22 cellular contexts compared by ENCODE assay signal in genomic region chrX:97199501-97199900, GRCh38.
DNase-seq lines count a peak whose midpoint lies in the region; ATAC-seq and TF ChIP-seq lines count a peak whose summit lies in the region.
"Had no signal": no experiment of that assay in that cellular context is flagged by ENCODE, and none has a peak within 500 bp of the region (broad histone marks: within the 10 kb centered on the region; RNA-seq: fewer than 3 reads in every experiment).

No MANE protein-coding gene starts in this region.

- DNase-seq in H9: no peak
- peak; percentile 42 for DNase-seq in adipocyte (ENCODE audit: low read depth)
- peak; percentile 23 for DNase-seq in fibroblast of pulmonary artery (ENCODE audit: low read depth)
- DNase-seq in stimulated activated naive CD8-positive, alpha-beta T cell treated with anti-CD3 and anti-CD28 coated beads, Interleukin-15, amount 100 ng/mL, for 72 hours: no peak
- no peak for DNase-seq in Right ventricle myocardium superior
- no peak for DNase-seq in NCI-H2171 treated with DMSO at 0.1 percent for 48 hours (lab: John Stamatoyannopoulos, UW)
- DNase-seq in NK-92 treated with Interleukin-12 subunit alpha and Interleukin-12 subunit beta, amount 100 ng/mL, for 24 hours (lab: John Stamatoyannopoulos, UW): no peak
- DNase-seq: CD4-positive, CD25-positive, alpha-beta regulatory T cell; GOT3; HCEC 1CT; NCI-H1105; NCI-H1436 treated with DMSO at 0.1 percent for 48 hours; NCI-H187 treated with DMSO at 0.1 percent for 48 hours; NCI-H2107; NCI-H446; NCI-H524 treated with DMSO at 0.1 percent for 48 hours; NCI-H774; PC-9 had no signal

- H4K5ac ChIP-seq in H9 (ENCODE audit: insufficient read length, low read depth, low read length): no peak overlapping the region

- H3K9me3 ChIP-seq in H9 (ENCODE audit: control insufficient read depth, low read depth, low read length) (no peaks in the 10 kb centered on the region), adipocyte (ENCODE audit: control insufficient read depth, low read length) (peaks cover 5% of the 10 kb centered on the region)

- no peak for ATAC-seq in stimulated activated naive CD8-positive, alpha-beta T cell treated with anti-CD3 and anti-CD28 coated beads, Interleukin-15, amount 100 ng/mL, for 72 hours
- no peak for ATAC-seq in Right ventricle myocardium superior (ENCODE audit: poor library complexity)
- ATAC-seq: Right ventricle myocardium inferior had no signal

- no peak overlapping the region for H4K8ac ChIP-seq in H9 (replicated peaks; ENCODE audit: insufficient read length, low read depth, low read length)

- H3K4me3 Mint-ChIP-seq in H9: no peak overlapping the region
- H3K4me3 Mint-ChIP-seq in nephron: no peak overlapping the region
- H3K4me3 Mint-ChIP-seq in stimulated activated naive CD8-positive, alpha-beta T cell treated with anti-CD3 and anti-CD28 coated beads, Interleukin-15, amount 100 ng/mL, for 72 hours: no peak overlapping the region
- H3K4me3 Mint-ChIP-seq: CD4-positive, CD25-positive, alpha-beta regulatory T cell; IgD-negative memory B cell had no signal

- H3K23me2 ChIP-seq in H9 (ENCODE audit: insufficient read length, low read depth, low read length, poor library complexity, severe bottlenecking): no peaks in the 10 kb centered on the region

- H4K91ac ChIP-seq in H9 (ENCODE audit: insufficient read length, low read depth, low read length): no peak overlapping the region

- no peak overlapping the region for H2BK15ac ChIP-seq in H9 (ENCODE audit: low read depth, low read length)

- no peak overlapping the region for H3K23ac ChIP-seq in H9 (ENCODE audit: insufficient read length, low read depth, low read length)

- no peak overlapping the region for H3K4ac ChIP-seq in H9 (ENCODE audit: low read depth, low read length)

- H3K27me3 Mint-ChIP-seq in H9 (ENCODE audit: low read depth): no peaks in the 10 kb centered on the region
- H3K27me3 Mint-ChIP-seq in nephron (ENCODE audit: low read depth): no peaks in the 10 kb centered on the region
- no peaks in the 10 kb centered on the region for H3K27me3 Mint-ChIP-seq in stimulated activated naive CD8-positive, alpha-beta T cell treated with anti-CD3 and anti-CD28 coated beads, Interleukin-15, amount 100 ng/mL, for 72 hours
- H3K27me3 Mint-ChIP-seq: CD4-positive, CD25-positive, alpha-beta regulatory T cell; IgD-negative memory B cell had no signal

- no CpG with 5 or more reads among the region's 2 CpGs for WGBS in H9 (ENCODE audit: extremely low coverage, insufficient read length, low lambda C conversion rate)

- H3K79me1 ChIP-seq in H9 (ENCODE audit: insufficient read depth, low read depth, low read length, poor library complexity, severe bottlenecking): no peaks in the 10 kb centered on the region

- no peak overlapping the region for H3K27ac ChIP-seq in H9 (ENCODE audit: insufficient read length, low read depth, low read length)
- H3K27ac ChIP-seq: BLaER1, PC-9 had no signal

- no peaks in the 10 kb centered on the region for H4K20me1 ChIP-seq in H9 (ENCODE audit: control insufficient read depth, insufficient read depth, insufficient read length)

- TF ChIP-seq CTCF in H9 (conservative IDR thresholded peaks at IDR 0.05) (no peak), fibroblast of pulmonary artery (IDR thresholded peaks at IDR 0.05; ENCODE audit: low read length, missing control alignments) (no peak), nephron (IDR thresholded peaks at IDR 0.05; ENCODE audit: unreplicated experiment in 3 of 3) (no peak)

- H3K9ac ChIP-seq in H9 (ENCODE audit: extremely low read depth, insufficient read length, low read length): no peak overlapping the region
- H3K9ac ChIP-seq in adipocyte (ENCODE audit: low read length): no peak overlapping the region
- H3K9ac ChIP-seq: BLaER1 had no signal

- no peak overlapping the region for H3K56ac ChIP-seq in H9 (ENCODE audit: insufficient read length, low read depth, low read length)

- H3K14ac ChIP-seq in H9 (ENCODE audit: insufficient read depth, low read length): no peak overlapping the region

- H2AFZ ChIP-seq in H9 (ENCODE audit: low read length): no peak overlapping the region
- H2AFZ ChIP-seq: PC-9 had no signal

- H3T11ph ChIP-seq in H9 (ENCODE audit: low read length): no peak overlapping the region

- no peak overlapping the region for H2BK120ac ChIP-seq in H9 (ENCODE audit: low read depth, low read length, poor library complexity, severe bottlenecking)

- no peak overlapping the region for H2BK12ac ChIP-seq in H9 (ENCODE audit: insufficient read length, low read depth, low read length)

- H2AK5ac ChIP-seq in H9 (ENCODE audit: insufficient read length, low read length): no peak overlapping the region

- H3K36me3 ChIP-seq in adipocyte (ENCODE audit: control insufficient read depth, insufficient read depth, low read length, severe bottlenecking): no peaks in the 10 kb centered on the region
- H3K36me3 ChIP-seq: BLaER1 had no signal

- no peak overlapping the region for H2BK20ac ChIP-seq in H9 (ENCODE audit: low read depth, low read length, poor library complexity, severe bottlenecking)

- H3K4me2 ChIP-seq in H9 (ENCODE audit: insufficient read depth, insufficient read length, low read length): no peak overlapping the region
- H3K4me2 ChIP-seq: BLaER1, PC-9 had no signal

- intact Hi-C loops in Right ventricle myocardium superior (cut with DNase I): no loop called here

- peaks cover 18 to 19% of the 10 kb centered on the region in 2 experiments for H3K4me1 Mint-ChIP-seq in H9
- peaks cover 8% of the 10 kb centered on the region for H3K4me1 Mint-ChIP-seq in nephron
- H3K4me1 Mint-ChIP-seq in stimulated activated naive CD8-positive, alpha-beta T cell treated with anti-CD3 and anti-CD28 coated beads, Interleukin-15, amount 100 ng/mL, for 72 hours: no peaks in the 10 kb centered on the region
- H3K4me1 Mint-ChIP-seq: CD4-positive, CD25-positive, alpha-beta regulatory T cell; IgD-negative memory B cell had no signal

- H3K36me3 Mint-ChIP-seq in H9 (ENCODE audit: insufficient read depth in 1 of 3, low read depth in 3 of 3): peaks cover 0 to 12% (median 8%) of the 10 kb centered on the region in 3 experiments; a peak in 4 of 7 replicates
- H3K36me3 Mint-ChIP-seq in nephron (ENCODE audit: low read depth): no peaks in the 10 kb centered on the region
- H3K36me3 Mint-ChIP-seq: CD4-positive, CD25-positive, alpha-beta regulatory T cell; IgD-negative memory B cell had no signal

- no peak overlapping the region for H2BK5ac ChIP-seq in H9 (ENCODE audit: insufficient read length, low read length)

- H3K27ac Mint-ChIP-seq in H9 (peak overlapping the region in 2 of 3 experiments; percentile 79 to 89; a peak in 2 of 7 replicates), nephron (peak overlapping the region in 2 of 3 experiments; percentile 29 to 45)
- no peak overlapping the region for H3K27ac Mint-ChIP-seq in stimulated activated naive CD8-positive, alpha-beta T cell treated with anti-CD3 and anti-CD28 coated beads, Interleukin-15, amount 100 ng/mL, for 72 hours
- H3K27ac Mint-ChIP-seq: CD4-positive, CD25-positive, alpha-beta regulatory T cell; IgD-negative memory B cell had no signal

- H3K79me2 ChIP-seq in H9 (ENCODE audit: insufficient read depth, low read length): no peaks in the 10 kb centered on the region

- H3K4me1 ChIP-seq in H9 (ENCODE audit: insufficient read depth, low read length): peaks cover 2% of the 10 kb centered on the region; the same call in 1 of the 2 replicates
- H3K4me1 ChIP-seq in adipocyte (ENCODE audit: control insufficient read depth, insufficient read depth, low read length): no peaks in the 10 kb centered on the region
- H3K4me1 ChIP-seq: BLaER1 had no signal

- H3K4me3 ChIP-seq in adipocyte (ENCODE audit: low read length): no peak overlapping the region
- H3K4me3 ChIP-seq in fibroblast of pulmonary artery (replicated peaks; ENCODE audit: low read depth, low read length): no peak overlapping the region
- H3K4me3 ChIP-seq: BLaER1, PC-9 had no signal

- H3K9me3 Mint-ChIP-seq in H9 (peaks cover 3 to 10% of the 10 kb centered on the region in 2 experiments; a peak in 4 of 5 replicates), nephron (peaks cover 26% of the 10 kb centered on the region)
- H3K9me3 Mint-ChIP-seq in stimulated activated naive CD8-positive, alpha-beta T cell treated with anti-CD3 and anti-CD28 coated beads, Interleukin-15, amount 100 ng/mL, for 72 hours: peaks cover 7 to 12% of the 10 kb centered on the region in 2 donors

- no peak overlapping the region for H3K18ac ChIP-seq in H9 (ENCODE audit: insufficient read length, low read depth, low read length)

- no peaks in the 10 kb centered on the region for H3K27me3 ChIP-seq in H9 (ENCODE audit: insufficient read depth, low read length)
- no peaks in the 10 kb centered on the region for H3K27me3 ChIP-seq in adipocyte (replicated peaks; ENCODE audit: control insufficient read depth, insufficient read depth, low read length)

Comparison
In these comparisons a context has a peak if more than half of its experiments do, and no peak if none do; other contexts are left out.
1. DNase-seq: peak in adipocyte (single experiment) and fibroblast of pulmonary artery (single experiment); none in H9 (single experiment), stimulated activated naive CD8-positive, alpha-beta T cell treated with anti-CD3 and anti-CD28 coated beads, Interleukin-15, amount 100 ng/mL, for 72 hours (0 of 2), Right ventricle myocardium superior (single experiment), NCI-H2171 treated with DMSO at 0.1 percent for 48 hours (single experiment) and NK-92 treated with Interleukin-12 subunit alpha and Interleukin-12 subunit beta, amount 100 ng/mL, for 24 hours (single experiment).
2. H3K27ac Mint-ChIP-seq: peak in H9 (2 of 3) and nephron (2 of 3); none in stimulated activated naive CD8-positive, alpha-beta T cell treated with anti-CD3 and anti-CD28 coated beads, Interleukin-15, amount 100 ng/mL, for 72 hours (0 of 2).